ENCODE assay signal across 9 cellular contexts in genomic region chr2:88016948-88017779, GRCh38. TPM values are rescaled to one million over a fixed set of nuclear protein-coding genes. Genes with fewer than 3 reads are reported as not detected.
A peak's percentile ranks its signal among the peaks of the same experiment; 100 is the strongest.
DNase-seq lines count a peak whose midpoint lies in the region; ATAC-seq and TF ChIP-seq lines count a peak whose summit lies in the region.
"Had no signal": no experiment of that assay in that cellular context is flagged by ENCODE, and none has a peak within 500 bp of the region (broad histone marks: within the 10 kb centered on the region; RNA-seq: fewer than 3 reads in every experiment).

No MANE protein-coding gene starts in this region.

- TF ChIP-seq CTCF in Caco-2 (IDR thresholded peaks at IDR 0.05; ENCODE audit: insufficient read depth in 1 of 2, low read depth in 1 of 2, low read length in 1 of 2, severe bottlenecking in 1 of 2, unreplicated experiment in 1 of 2) (no peak), astrocyte of the spinal cord (IDR thresholded peaks at IDR 0.05; ENCODE audit: low read depth, low read length) (no peak)

- intact Hi-C loops in Caco-2 (cut with micrococcal nuclease; ENCODE audit: unreplicated experiment), result loop anchor here (1.0 to 2.0 kb wide), 3 partner anchors 38 to 170 kb away; partner anchors contain the start of gene KRCC1

- H3K4me1 Mint-ChIP-seq in Caco-2 (ENCODE audit: low read depth, unreplicated experiment), result peaks cover 13% of the 10 kb centered on the region

- peaks cover 19% of the 10 kb centered on the region for H3K36me3 Mint-ChIP-seq in Caco-2 (ENCODE audit: insufficient read depth, unreplicated experiment)

- no peaks in the 10 kb centered on the region for H3K27me3 ChIP-seq in Caco-2 (replicated peaks; ENCODE audit: control insufficient read depth, insufficient read depth, low read length)

- peak; percentile 51 for ATAC-seq in GM19372 (IDR thresholded peaks at IDR 0.05; ENCODE audit: low read depth, unreplicated experiment)
- ATAC-seq in HG03354 (IDR thresholded peaks at IDR 0.05; ENCODE audit: poor library complexity, severe bottlenecking, unreplicated experiment), result peak; percentile 73

- POLR2A ChIA-PET in Caco-2 (lab: Charles Lee), result no interaction called here

- H3K27ac Mint-ChIP-seq in Caco-2 (ENCODE audit: unreplicated experiment), result peak overlapping the region; percentile 99

- H3K4me1 ChIP-seq in Caco-2, result no peaks in the 10 kb centered on the region; the same call in 1 of the 2 replicates

- peak overlapping the region; percentile 83 for H3K4me3 Mint-ChIP-seq in Caco-2 (ENCODE audit: unreplicated experiment)

- peaks cover 3% of the 10 kb centered on the region for H3K27me3 Mint-ChIP-seq in Caco-2 (ENCODE audit: insufficient read depth, unreplicated experiment)

- in situ Hi-C loops in astrocyte of the spinal cord (cut with HindIII; ENCODE audit: low sequenced_read_pairs), result no loop called here

- H3K36me3 ChIP-seq in Caco-2 (ENCODE audit: control insufficient read depth, insufficient read depth, low read length), result no peaks in the 10 kb centered on the region

- DNase-seq in Caco-2 (no peak), NCI-H82 (lab: John Stamatoyannopoulos, UW) (peak; percentile 93), astrocyte of the spinal cord (ENCODE audit: low read depth, low spot score) (no peak), iPS-NIHi7 (ENCODE audit: extremely low spot score) (peak; percentile 65)
- peak; percentile 37 to 41 for DNase-seq in stimulated activated CD8-positive, alpha-beta memory T cell treated with anti-CD3 and anti-CD28 coated beads, Interleukin-2, amount 100 ng/mL, for 48 hours (ENCODE audit: low read depth in 2 of 2)
- DNase-seq in activated CD8-positive, alpha-beta memory T cell treated with anti-CD3 and anti-CD28 coated beads for 24 hours, result no peak

- no peaks in the 10 kb centered on the region for H3K9me3 ChIP-seq in Caco-2

- TSS peak; percentile 53 for BruUV-seq in Caco-2 (replicated peaks; lab: Mats Ljungman, UMichigan)

- CTCF ChIA-PET in Caco-2 (lab: Charles Lee), result no interaction called here

- H3K4me3 ChIP-seq in Caco-2 (ENCODE audit: low read depth, low read length) (peak overlapping the region; percentile 92), astrocyte of the spinal cord (ENCODE audit: low read depth, low read length) (peak overlapping the region; percentile 75)

- H3K9me3 Mint-ChIP-seq in Caco-2 (ENCODE audit: unreplicated experiment), result no peaks in the 10 kb centered on the region

RNA-seq across cellular contexts. Expression of gene RNU2-63P, which starts 0.8 kb away (rescaled TPM):
- 18.6 and 19.4 TPM in 2 replicates for total RNA-seq in Caco-2 (2022)

RNA-seq across cellular contexts. Expression of gene KRCC1, which starts 38.4 kb away (rescaled TPM):
- total RNA-seq in Caco-2 (2022), result 5.4 and 7.6 TPM in 2 replicates

RNA-seq across cellular contexts. Expression of gene SMYD1, which starts 50.5 kb away (rescaled TPM):
- total RNA-seq in Caco-2 (2022), result not detected in 2 replicates
- total RNA-seq: T-helper 2 cell treated with Interferon-gamma antibody and Interleukin-4, amounts not matched to agents 100 ng/mL and 5 ng/mL, for 36 hours had no signal

Comparison
In these comparisons a context has a peak if more than half of its experiments do, and no peak if none do; other contexts are left out.
1. DNase-seq: peak in NCI-H82 (single experiment), iPS-NIHi7 (single experiment) and stimulated activated CD8-positive, alpha-beta memory T cell treated with anti-CD3 and anti-CD28 coated beads, Interleukin-2, amount 100 ng/mL, for 48 hours (2 of 2); none in Caco-2 (0 of 2), astrocyte of the spinal cord (single experiment) and activated CD8-positive, alpha-beta memory T cell treated with anti-CD3 and anti-CD28 coated beads for 24 hours (single experiment).